Comparison of ENCODE assay signal across 32 cellular contexts in the genomic region with DNA sequence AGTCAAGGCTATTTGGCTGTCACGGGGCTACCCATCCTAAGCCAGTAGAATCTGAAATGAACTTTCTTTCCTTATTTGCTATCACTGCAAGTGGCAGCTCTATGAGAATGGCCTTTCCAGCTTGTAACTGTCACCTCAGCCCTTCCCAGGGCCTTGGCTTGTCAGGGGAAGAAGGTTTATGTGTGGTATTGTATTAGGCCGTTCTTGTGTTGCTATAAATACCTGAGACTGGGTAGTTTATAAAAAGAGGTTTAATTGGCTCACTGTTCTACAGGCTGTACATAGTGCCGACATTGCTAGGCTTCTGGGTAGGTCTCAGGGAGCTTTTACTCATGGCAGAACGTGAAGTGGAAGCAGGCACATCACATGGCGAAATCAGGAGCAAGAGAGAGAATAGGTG. TPM values are rescaled to one million over a fixed set of nuclear protein-coding genes. Genes with fewer than 3 reads are reported as not detected.
DNase-seq lines count a peak whose midpoint lies in the region; ATAC-seq and TF ChIP-seq lines count a peak whose summit lies in the region.
"Had no signal": no experiment of that assay in that cellular context is flagged by ENCODE, and none has a peak within 500 bp of the region (broad histone marks: within the 10 kb centered on the region; RNA-seq: fewer than 3 reads in every experiment).

No MANE protein-coding gene starts in this region.

- H3K36me3 ChIP-seq in left ventricle myocardium inferior (no peaks in the 10 kb centered on the region), cardiac muscle cell (no peaks in the 10 kb centered on the region)
- H3K36me3 ChIP-seq: BE2C; BLaER1; BLaER1 treated with 17β-estradiol and CSF1 and Interleukin-3, amounts not matched to agents 10 nM and 100 nM had no signal

- intact Hi-C loops in Right ventricle myocardium superior (cut with DNase I) (no loop called here), left ventricle myocardium inferior (cut with micrococcal nuclease) (no loop called here), right cardiac atrium (cut with DNase I) (loop anchor here in 1 of 4 donors (10.0 kb wide), 1 partner anchor 287 kb away; no protein-coding TSS in a partner anchor), left ventricle myocardium superior (cut with micrococcal nuclease) (no loop called here), cardiac septum (cut with DNase I) (loop anchor here (10.0 kb wide), 1 partner anchor 193 kb away; no protein-coding TSS in a partner anchor)

- WGBS in right cardiac atrium = 76% methylated on average over 5 of the region's 5 CpGs

- ATAC-seq in Right ventricle myocardium superior (ENCODE audit: poor library complexity) (peak; percentile 38), right cardiac atrium (no peak), left ventricle myocardium superior (peak; percentile 65)
- ATAC-seq: A549; CD8-positive, alpha-beta T cell had no signal

- TF ChIP-seq CTCF in left ventricle myocardium inferior (IDR thresholded peaks at IDR 0.05; ENCODE audit: borderline replicate concordance) = no peak
- no peak for TF ChIP-seq CTCF in cardiac muscle cell (IDR thresholded peaks at IDR 0.05; ENCODE audit: low read depth, low read length)

- H3K27me3 ChIP-seq in left ventricle myocardium inferior (ENCODE audit: low read depth) = peaks cover 7% of the 10 kb centered on the region
- no peaks in the 10 kb centered on the region for H3K27me3 ChIP-seq in cardiac muscle cell
- H3K27me3 ChIP-seq in right cardiac atrium (ENCODE audit: control insufficient read depth, insufficient read depth) = no peaks in the 10 kb centered on the region
- H3K27me3 ChIP-seq: BE2C; BLaER1; BLaER1 treated with 17β-estradiol and CSF1 and Interleukin-3, amounts not matched to agents 10 nM and 100 nM had no signal

- H3K4me3 ChIP-seq in left ventricle myocardium inferior (no peak overlapping the region), cardiac muscle cell (no peak overlapping the region), right cardiac atrium (ENCODE audit: low read length) (no peak overlapping the region)
- H3K4me3 ChIP-seq: A549; BLaER1; BLaER1 treated with 17β-estradiol and CSF1 and Interleukin-3, amounts not matched to agents 10 nM and 100 nM had no signal

- no peak overlapping the region for H3K27ac ChIP-seq in left ventricle myocardium inferior (replicated peaks)
- peak overlapping the region; percentile 36 for H3K27ac ChIP-seq in cardiac muscle cell
- H3K27ac ChIP-seq in right cardiac atrium (ENCODE audit: low read length) = no peak overlapping the region
- H3K27ac ChIP-seq: 22Rv1; A549; BLaER1; BLaER1 treated with 17β-estradiol and CSF1 and Interleukin-3, amounts not matched to agents 10 nM and 100 nM; C4-2B had no signal

- H3K9me3 ChIP-seq in left ventricle myocardium inferior (replicated peaks) (no peaks in the 10 kb centered on the region), cardiac muscle cell (ENCODE audit: low read depth) (no peaks in the 10 kb centered on the region), right cardiac atrium (ENCODE audit: control insufficient read depth, low read length) (no peaks in the 10 kb centered on the region)
- H3K9me3 ChIP-seq: A549; BE2C; BLaER1; BLaER1 treated with 17β-estradiol and CSF1 and Interleukin-3, amounts not matched to agents 10 nM and 100 nM; Caco-2 had no signal

- DNase-seq in Right ventricle myocardium superior = no peak
- DNase-seq in left ventricle myocardium inferior = no peak
- DNase-seq in cardiac muscle cell (ENCODE audit: low read depth in 1 of 2, low spot score in 1 of 2) = no peak
- DNase-seq in right cardiac atrium = no peak
- DNase-seq in left ventricle myocardium superior = no peak
- DNase-seq in cardiac septum (ENCODE audit: low spot score) = no peak
- DNase-seq: 8988T; ACHN; AML-193; BE2C; C1 segment of cervical spinal cord; Caco-2; Calu3; CD4-positive, alpha-beta memory T cell; CD4-positive, alpha-beta T cell; CD4-positive, CD25-positive, alpha-beta regulatory T cell; CD8-positive, alpha-beta memory T cell; CD8-positive, alpha-beta T cell; COR-L47; DMS 273 treated with DMSO at 0.1 percent for 48 hours; DMS153; DMS53; DMS79; DMS79 treated with DMSO at 0.1 percent for 48 hours; DND-41; EL had no signal

- H3K4me1 ChIP-seq in left ventricle myocardium inferior = peaks cover 4% of the 10 kb centered on the region
- H3K4me1 ChIP-seq in cardiac muscle cell (ENCODE audit: low read depth) = peaks cover 5% of the 10 kb centered on the region
- no peaks in the 10 kb centered on the region for H3K4me1 ChIP-seq in right cardiac atrium (ENCODE audit: control insufficient read depth, insufficient read depth, low read length)
- H3K4me1 ChIP-seq: A549; BE2C; BLaER1; BLaER1 treated with 17β-estradiol and CSF1 and Interleukin-3, amounts not matched to agents 10 nM and 100 nM; Caco-2 had no signal

RNA-seq across cellular contexts. Expression of gene E2F8, which starts 26.8 kb away (rescaled TPM):
- total RNA-seq in Right ventricle myocardium superior = 2.0 TPM
- total RNA-seq in left ventricle myocardium inferior = 3.6 TPM
- 5.2 and 11.2 TPM in 2 replicates for total RNA-seq in cardiac muscle cell
- 5.8 and 9.6 TPM in 2 replicates for polyA plus RNA-seq in cardiac muscle cell
- total RNA-seq in right cardiac atrium = 1 to 10 TPM; 4.8 to 7.9 (median 5.7) TPM
- polyA plus RNA-seq in right cardiac atrium = 2.9 TPM
- 5.8 TPM for total RNA-seq in left ventricle myocardium superior
- 4.5 TPM for total RNA-seq in cardiac septum
- total RNA-seq: CD4-positive, alpha-beta memory T cell; CD4-positive, alpha-beta T cell had no signal
- polyA plus RNA-seq: CD14-positive monocyte; CD4-positive, alpha-beta memory T cell had no signal

Comparison
In these comparisons a context has a peak if more than half of its experiments do, and no peak if none do; other contexts are left out.
1. ATAC-seq: peak in Right ventricle myocardium superior (single experiment) and left ventricle myocardium superior (single experiment); none in right cardiac atrium (0 of 2).